In genomic region chr12:3207858-3208257, GRCh38 we compare ENCODE assay signal across 9 cellular contexts.
DNase-seq lines count a peak whose midpoint lies in the region; ATAC-seq and TF ChIP-seq lines count a peak whose summit lies in the region.
"Had no signal": no experiment of that assay in that cellular context is flagged by ENCODE, and none has a peak within 500 bp of the region (broad histone marks: within the 10 kb centered on the region; RNA-seq: fewer than 3 reads in every experiment).

No MANE protein-coding gene starts in this region.

- H3K27me3 Mint-ChIP-seq in activated naive CD8-positive, alpha-beta T cell treated with anti-CD3 and anti-CD28 coated beads, Interleukin-2, amount 10 ng/mL, durations not matched to agents 7 days and 5 days = peaks cover 11% of the 10 kb centered on the region

- H3K27me3 ChIP-seq in DOHH2 (ENCODE audit: control insufficient read depth, low read length) (peaks cover 4% of the 10 kb centered on the region; the same call in 1 of the 2 replicates), HCT116 (ENCODE audit: insufficient read depth, low read length) (no peaks in the 10 kb centered on the region), kidney epithelial cell (ENCODE audit: control insufficient read depth, insufficient read depth, low read length) (no peaks in the 10 kb centered on the region)

- H3K79me2 ChIP-seq in DOHH2 (ENCODE audit: control insufficient read depth, low read length) (no peaks in the 10 kb centered on the region), HCT116 (ENCODE audit: insufficient read depth, low read length) (no peaks in the 10 kb centered on the region)

- no TSS peak for BruUV-seq in HCT116 (replicated peaks; lab: Mats Ljungman, UMichigan)

- H3K36me3 Mint-ChIP-seq in activated naive CD8-positive, alpha-beta T cell treated with anti-CD3 and anti-CD28 coated beads, Interleukin-2, amount 10 ng/mL, durations not matched to agents 7 days and 5 days = no peaks in the 10 kb centered on the region

- no peaks in the 10 kb centered on the region for H3F3A ChIP-seq in DOHH2 (ENCODE audit: control insufficient read depth, insufficient read depth)

- POLR2A ChIA-PET in HCT116 (lab: Charles Lee) = no interaction called here
- POLR2A ChIA-PET in activated naive CD8-positive, alpha-beta T cell treated with anti-CD3 and anti-CD28 coated beads, Interleukin-2, amount 10 ng/mL, durations not matched to agents 7 days and 5 days (lab: Charles Lee) = no interaction called here

- no peaks in the 10 kb centered on the region for H3K9me3 Mint-ChIP-seq in activated naive CD8-positive, alpha-beta T cell treated with anti-CD3 and anti-CD28 coated beads, Interleukin-2, amount 10 ng/mL, durations not matched to agents 7 days and 5 days

- DNase-seq in HCT116 (ENCODE audit: low read depth, low spot score) (peak; percentile 10), kidney epithelial cell (ENCODE audit: low read depth) (no peak), occipital lobe (lab: John Stamatoyannopoulos, UW) (no peak)
- no peak for DNase-seq in activated naive CD8-positive, alpha-beta T cell treated with anti-CD3 and anti-CD28 coated beads, Interleukin-2, amount 10 ng/mL, durations not matched to agents 7 days and 5 days
- DNase-seq: erythroblast had no signal

- TF ChIP-seq POLR2A in HCT116 (IDR thresholded peaks at IDR 0.05; ENCODE audit: borderline replicate concordance, extremely low read depth, insufficient read depth, insufficient read length) = no peak

- H4K20me1 ChIP-seq in DOHH2 (ENCODE audit: control insufficient read depth, insufficient read depth, low read depth, low read length) = no peaks in the 10 kb centered on the region
- no peaks in the 10 kb centered on the region for H4K20me1 ChIP-seq in HCT116 (ENCODE audit: insufficient read depth)

- no peak overlapping the region for H3K27ac Mint-ChIP-seq in activated naive CD8-positive, alpha-beta T cell treated with anti-CD3 and anti-CD28 coated beads, Interleukin-2, amount 10 ng/mL, durations not matched to agents 7 days and 5 days

- TF ChIP-seq RAD21 in HCT116 (IDR thresholded peaks at IDR 0.05; ENCODE audit: low read depth) = peak; percentile 68

- no peaks in the 10 kb centered on the region for H3K9me2 ChIP-seq in DOHH2 (replicated peaks; ENCODE audit: control insufficient read depth, low read length)
- H3K9me2 ChIP-seq in HCT116 (ENCODE audit: insufficient read depth) = no peaks in the 10 kb centered on the region

- H3K27ac ChIP-seq in DOHH2 (ENCODE audit: low read depth, low read length) = no peak overlapping the region
- no peak overlapping the region for H3K27ac ChIP-seq in HCT116 (ENCODE audit: low read depth, low read length)

- H3K4me1 ChIP-seq in DOHH2 (ENCODE audit: control insufficient read depth, low read length) = no peaks in the 10 kb centered on the region
- peaks cover 0 to 13% of the 10 kb centered on the region in 2 experiments; a peak in 2 of 4 replicates for H3K4me1 ChIP-seq in HCT116 (ENCODE audit: control insufficient read depth in 1 of 2, insufficient read depth in 2 of 2, low read length in 2 of 2)

- no peak overlapping the region for H3K9ac ChIP-seq in HCT116 (ENCODE audit: low read length)

- CTCF ChIA-PET in HCT116 (lab: Charles Lee) = interaction anchor here (0.7 to 1.3 kb wide), 2 partner anchors 68 to 134 kb away, joined by 3 to 4 read pairs; no protein-coding TSS in a partner anchor

- TF ChIP-seq CTCF in DOHH2 (IDR thresholded peaks at IDR 0.05; ENCODE audit: low read depth, low read length, poor library complexity, severe bottlenecking) = peak; percentile 49
- peak; percentile 37 to 77 (median 75); a peak in 5 of 6 replicates for TF ChIP-seq CTCF in HCT116 (IDR thresholded peaks at IDR 0.05 in 2 of 3, conservative IDR thresholded peaks at IDR 0.05 in 1 of 3; ENCODE audit: borderline replicate concordance in 1 of 3, insufficient read depth in 1 of 3, low read depth in 2 of 3, low read length in 2 of 3)
- TF ChIP-seq CTCF in kidney epithelial cell (IDR thresholded peaks at IDR 0.05; ENCODE audit: insufficient read depth, low read length, poor library complexity, severe bottlenecking) = peak; percentile 22

- H3K4me2 ChIP-seq in DOHH2 (ENCODE audit: low read length) = no peak overlapping the region
- H3K4me2 ChIP-seq in HCT116 (ENCODE audit: low read length) = no peak overlapping the region

- H3K4me3 ChIP-seq in DOHH2 (ENCODE audit: low read length) (no peak overlapping the region), HCT116 (replicated peaks in 1 of 2; ENCODE audit: low read depth in 1 of 2, low read length in 2 of 2) (no peak overlapping the region), kidney epithelial cell (ENCODE audit: low read depth, low read length) (no peak overlapping the region)

- H3K9me3 ChIP-seq in DOHH2 (ENCODE audit: control insufficient read depth, insufficient read depth, low read length) (no peaks in the 10 kb centered on the region), HCT116 (ENCODE audit: control insufficient read depth in 1 of 2, insufficient read depth in 1 of 2, low read depth in 1 of 2, low read length in 2 of 2) (no peaks in the 10 kb centered on the region)

- H3K36me3 ChIP-seq in DOHH2 (ENCODE audit: control insufficient read depth, low read length) = no peaks in the 10 kb centered on the region
- no peaks in the 10 kb centered on the region for H3K36me3 ChIP-seq in HCT116 (ENCODE audit: control insufficient read depth in 1 of 2, insufficient read depth in 2 of 2, low read length in 2 of 2)
- no peaks in the 10 kb centered on the region for H3K36me3 ChIP-seq in kidney epithelial cell (ENCODE audit: control insufficient read depth, insufficient read depth, low read length)

- RAD21 ChIA-PET in HCT116 (lab: Charles Lee; ENCODE audit: low non-redundant PET in 1 of 2, low total read pairs in 2 of 2, uncharacterized antibody in 2 of 2, unreplicated experiment in 2 of 2) = interaction anchor here in 1 of 2 experiments (0.7 kb wide), 1 partner anchor 67 kb away, joined by 3 read pairs; no protein-coding TSS in a partner anchor

- intact Hi-C loops in HCT116 (cut with micrococcal nuclease) = no loop called here

- H3K4me3 Mint-ChIP-seq in activated naive CD8-positive, alpha-beta T cell treated with anti-CD3 and anti-CD28 coated beads, Interleukin-2, amount 10 ng/mL, durations not matched to agents 7 days and 5 days = no peak overlapping the region

- ATAC-seq in HCT116 (peak; percentile 81), GM18498 (IDR thresholded peaks at IDR 0.05; ENCODE audit: unreplicated experiment) (no peak), GM21447 (IDR thresholded peaks at IDR 0.05; ENCODE audit: unreplicated experiment) (no peak), GM18907 (IDR thresholded peaks at IDR 0.05; ENCODE audit: unreplicated experiment) (no peak)
- peak; percentile 43 for ATAC-seq in activated naive CD8-positive, alpha-beta T cell treated with anti-CD3 and anti-CD28 coated beads, Interleukin-2, amount 10 ng/mL, durations not matched to agents 7 days and 5 days (ENCODE audit: low read depth)

- H3K4me1 Mint-ChIP-seq in activated naive CD8-positive, alpha-beta T cell treated with anti-CD3 and anti-CD28 coated beads, Interleukin-2, amount 10 ng/mL, durations not matched to agents 7 days and 5 days = peaks cover 10% of the 10 kb centered on the region

- H2AFZ ChIP-seq in HCT116 (ENCODE audit: low read depth, low read length, poor library complexity, severe bottlenecking) = no peak overlapping the region

TF ChIP-seq in HCT116, 20 proteins besides CTCF, POLR2A, EP300 and RAD21:
- TF ChIP-seq MAX (IDR thresholded peaks at IDR 0.05) = no peak
- TF ChIP-seq ELF1 (IDR thresholded peaks at IDR 0.05; ENCODE audit: borderline replicate concordance, low read depth) = no peak
- no peak for TF ChIP-seq SP1 (IDR thresholded peaks at IDR 0.05; ENCODE audit: low read depth)
- no peak for TF ChIP-seq TCF7L2 (IDR thresholded peaks at IDR 0.05; ENCODE audit: borderline replicate concordance, extremely low read depth, insufficient read depth, insufficient read length)
- no peak for TF ChIP-seq FOSL1 (IDR thresholded peaks at IDR 0.05; ENCODE audit: low read depth)
- no peak for TF ChIP-seq POLR2AphosphoS5 (IDR thresholded peaks at IDR 0.05; ENCODE audit: low read depth, low read length)
- TF ChIP-seq, protein P1, sequence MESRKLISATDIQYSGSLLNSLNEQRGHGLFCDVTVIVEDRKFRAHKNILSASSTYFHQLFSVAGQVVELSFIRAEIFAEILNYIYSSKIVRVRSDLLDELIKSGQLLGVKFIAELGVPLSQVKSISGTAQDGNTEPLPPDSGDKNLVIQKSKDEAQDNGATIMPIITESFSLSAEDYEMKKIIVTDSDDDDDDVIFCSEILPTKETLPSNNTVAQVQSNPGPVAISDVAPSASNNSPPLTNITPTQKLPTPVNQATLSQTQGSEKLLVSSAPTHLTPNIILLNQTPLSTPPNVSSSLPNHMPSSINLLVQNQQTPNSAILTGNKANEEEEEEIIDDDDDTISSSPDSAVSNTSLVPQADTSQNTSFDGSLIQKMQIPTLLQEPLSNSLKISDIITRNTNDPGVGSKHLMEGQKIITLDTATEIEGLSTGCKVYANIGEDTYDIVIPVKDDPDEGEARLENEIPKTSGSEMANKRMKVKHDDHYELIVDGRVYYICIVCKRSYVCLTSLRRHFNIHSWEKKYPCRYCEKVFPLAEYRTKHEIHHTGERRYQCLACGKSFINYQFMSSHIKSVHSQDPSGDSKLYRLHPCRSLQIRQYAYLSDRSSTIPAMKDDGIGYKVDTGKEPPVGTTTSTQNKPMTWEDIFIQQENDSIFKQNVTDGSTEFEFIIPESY (IDR thresholded peaks at IDR 0.05; ENCODE audit: extremely low read depth, insufficient replicate concordance, low read length) = no peak
- no peak for TF ChIP-seq EZH2 (IDR thresholded peaks at IDR 0.05)

Comparison
In these comparisons a context has a peak if more than half of its experiments do, and no peak if none do; other contexts are left out.
1. CTCF ChIP-seq: peak in every context shown above with its lines; median percentile 75 in HCT116; 49 in DOHH2; 22 in kidney epithelial cell.
2. ATAC-seq: peak in HCT116 (single experiment) and activated naive CD8-positive, alpha-beta T cell treated with anti-CD3 and anti-CD28 coated beads, Interleukin-2, amount 10 ng/mL, durations not matched to agents 7 days and 5 days (single experiment); none in GM18498 (single experiment), GM21447 (single experiment) and GM18907 (single experiment).